ENCODE assay signal across 14 cellular contexts in the genomic region with DNA sequence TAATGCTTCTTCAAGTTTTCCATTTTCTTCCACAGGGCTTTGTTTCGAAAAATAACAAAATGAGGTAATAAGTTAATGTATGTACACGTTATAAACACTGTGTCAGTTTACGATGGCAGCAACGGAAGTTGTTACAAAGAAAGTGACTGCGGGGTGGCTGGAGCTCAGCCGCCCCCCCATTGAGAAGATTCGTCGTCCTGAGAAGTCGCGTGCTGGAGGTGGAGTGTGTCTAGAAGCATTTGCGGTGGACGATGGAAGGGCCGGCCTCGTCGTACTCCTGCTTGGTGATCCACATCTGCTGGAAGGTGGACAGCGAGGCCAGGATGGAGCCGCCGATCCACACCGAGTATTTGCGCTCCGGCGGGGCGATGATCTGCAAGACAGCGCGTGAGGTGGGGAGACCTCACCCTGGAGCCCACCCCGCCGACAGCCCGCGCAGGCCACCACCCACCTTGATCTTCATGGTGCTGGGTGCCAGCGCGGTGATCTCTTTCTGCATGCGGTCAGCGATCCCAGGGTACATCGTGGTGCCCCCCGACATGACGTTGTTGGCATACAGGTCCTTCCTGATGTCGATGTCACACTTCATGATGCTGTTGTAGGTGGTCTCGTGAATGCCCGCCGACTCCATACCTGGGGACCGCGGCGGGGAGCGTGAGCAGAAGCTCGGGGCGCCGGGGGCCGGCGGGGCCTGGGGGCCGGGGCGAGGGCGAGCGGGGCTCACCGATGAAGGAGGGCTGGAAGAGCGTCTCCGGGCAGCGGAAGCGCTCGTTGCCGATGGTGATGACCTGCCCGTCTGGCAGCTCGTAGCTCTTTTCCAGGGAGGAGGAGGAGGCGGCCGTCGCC. TPM values are rescaled to one million over a fixed set of nuclear protein-coding genes. Genes with fewer than 3 reads are reported as not detected.
A peak's percentile ranks its signal among the peaks of the same experiment; 100 is the strongest.
DNase-seq lines count a peak whose midpoint lies in the region; ATAC-seq and TF ChIP-seq lines count a peak whose summit lies in the region.
"Had no signal": no experiment of that assay in that cellular context is flagged by ENCODE, and none has a peak within 500 bp of the region (broad histone marks: within the 10 kb centered on the region; RNA-seq: fewer than 3 reads in every experiment).

No MANE protein-coding gene starts in this region.

- H3K27me3 ChIP-seq in iPS-15b (ENCODE audit: control insufficient read depth, insufficient read depth, low read length) (peaks cover 24% of the 10 kb centered on the region), gastrocnemius medialis (peaks cover 0 to 16% (median 0%) of the 10 kb centered on the region in 3 donors)

- H3K4me3 ChIP-seq in iPS-15b (ENCODE audit: low read depth, low read length), result peak overlapping the region; percentile 37
- peak overlapping the region in 3 of 4 donors; percentile 23 to 43 (median 26) for H3K4me3 ChIP-seq in gastrocnemius medialis
- H3K4me3 ChIP-seq: lung had no signal

- TF ChIP-seq CTCF in activated B cell treated with CpG ODN at 0.5 μM for 24 hours (IDR thresholded peaks at IDR 0.05) (no peak), gastrocnemius medialis (IDR thresholded peaks at IDR 0.05 in 4 of 5, conservative IDR thresholded peaks at IDR 0.05 in 1 of 5) (no peak)

- H3K4me1 Mint-ChIP-seq in T-helper 1 cell treated with Interleukin-12 subunit alpha and Interleukin-12 subunit beta and Interleukin-4 antibody, amounts not matched to agents 30 μg/mL and 1 μg/mL, for 36 hours (ENCODE audit: low read depth), result peaks cover 8% of the 10 kb centered on the region
- H3K4me1 Mint-ChIP-seq in activated B cell treated with CpG ODN at 0.5 μM for 24 hours, result peaks cover 18% of the 10 kb centered on the region

- H3K4me1 ChIP-seq in iPS-15b (ENCODE audit: control insufficient read depth, insufficient read depth, low read length) (no peaks in the 10 kb centered on the region), gastrocnemius medialis (peaks cover 44 to 57% of the 10 kb centered on the region in 2 donors)

- ATAC-seq in activated B cell treated with CpG ODN at 0.5 μM for 24 hours (ENCODE audit: low read depth), result no peak
- no peak for ATAC-seq in gastrocnemius medialis
- no peak for ATAC-seq in HG03039 (IDR thresholded peaks at IDR 0.05; ENCODE audit: unreplicated experiment)
- no peak for ATAC-seq in GM21786 (IDR thresholded peaks at IDR 0.05; ENCODE audit: unreplicated experiment)

- in situ Hi-C loops in gastrocnemius medialis (cut with MboI; ENCODE audit: low sequenced_read_pairs in 4 of 4), result no loop called here

- no peak overlapping the region for H3K9ac ChIP-seq in iPS-15b (ENCODE audit: low read depth, low read length)
- H3K9ac ChIP-seq: KMS-11 had no signal

- DNase-seq in T-helper 1 cell (no peak), activated B cell treated with CpG ODN at 0.5 μM for 24 hours (no peak), gastrocnemius medialis (no peak), NCI-H1436 treated with DMSO at 0.1 percent for 48 hours (lab: John Stamatoyannopoulos, UW) (no peak)
- DNase-seq: NCI-H2171 treated with DMSO at 0.1 percent for 48 hours, small intestine had no signal

- peaks cover 81% of the 10 kb centered on the region for H3K27me3 Mint-ChIP-seq in T-helper 1 cell treated with Interleukin-12 subunit alpha and Interleukin-12 subunit beta and Interleukin-4 antibody, amounts not matched to agents 30 μg/mL and 1 μg/mL, for 36 hours (ENCODE audit: low read depth)
- peaks cover 55% of the 10 kb centered on the region for H3K27me3 Mint-ChIP-seq in activated B cell treated with CpG ODN at 0.5 μM for 24 hours

- H3K27ac ChIP-seq in gastrocnemius medialis, result peak overlapping the region; percentile 29 to 93 (median 80)
- H3K27ac ChIP-seq: 22Rv1, KMS-11 had no signal

- POLR2A ChIA-PET in activated B cell treated with CpG ODN at 0.5 μM for 24 hours (lab: Charles Lee), result no interaction called here

- peaks cover 2% of the 10 kb centered on the region for H3K36me3 Mint-ChIP-seq in T-helper 1 cell treated with Interleukin-12 subunit alpha and Interleukin-12 subunit beta and Interleukin-4 antibody, amounts not matched to agents 30 μg/mL and 1 μg/mL, for 36 hours (ENCODE audit: low read depth)
- H3K36me3 Mint-ChIP-seq in activated B cell treated with CpG ODN at 0.5 μM for 24 hours (ENCODE audit: low read depth), result no peaks in the 10 kb centered on the region

- H3K4me3 Mint-ChIP-seq in T-helper 1 cell treated with Interleukin-12 subunit alpha and Interleukin-12 subunit beta and Interleukin-4 antibody, amounts not matched to agents 30 μg/mL and 1 μg/mL, for 36 hours, result peak overlapping the region; percentile 72
- H3K4me3 Mint-ChIP-seq in activated B cell treated with CpG ODN at 0.5 μM for 24 hours, result peak overlapping the region; percentile 77

- CTCF ChIA-PET in activated B cell treated with CpG ODN at 0.5 μM for 24 hours (lab: Charles Lee), result no interaction called here

- no peaks in the 10 kb centered on the region for H3K9me3 Mint-ChIP-seq in T-helper 1 cell treated with Interleukin-12 subunit alpha and Interleukin-12 subunit beta and Interleukin-4 antibody, amounts not matched to agents 30 μg/mL and 1 μg/mL, for 36 hours
- no peaks in the 10 kb centered on the region for H3K9me3 Mint-ChIP-seq in activated B cell treated with CpG ODN at 0.5 μM for 24 hours

- H3K9me3 ChIP-seq in iPS-15b (ENCODE audit: control insufficient read depth, insufficient read depth, low read length) (no peaks in the 10 kb centered on the region), gastrocnemius medialis (no peaks in the 10 kb centered on the region)

- H3K27ac Mint-ChIP-seq in T-helper 1 cell treated with Interleukin-12 subunit alpha and Interleukin-12 subunit beta and Interleukin-4 antibody, amounts not matched to agents 30 μg/mL and 1 μg/mL, for 36 hours, result peak overlapping the region; percentile 76
- H3K27ac Mint-ChIP-seq in activated B cell treated with CpG ODN at 0.5 μM for 24 hours, result no peak overlapping the region

- H3K36me3 ChIP-seq in iPS-15b (ENCODE audit: control insufficient read depth, insufficient read depth, low read length) (no peaks in the 10 kb centered on the region), gastrocnemius medialis (no peaks in the 10 kb centered on the region)

- intact Hi-C loops in activated B cell treated with CpG ODN at 0.5 μM for 24 hours (cut with micrococcal nuclease) (loop anchor here (5.0 kb wide), 2 partner anchors 89 to 969 kb away; a partner anchor contains a TSS), gastrocnemius medialis (cut with DNase I; ENCODE audit: low total_unique reads) (loop anchor here (2.0 to 5.0 kb wide), 2 partner anchors 61 to 159 kb away; a partner anchor contains a TSS)

- TF ChIP-seq POLR2A in gastrocnemius medialis (IDR thresholded peaks at IDR 0.05), result no peak

RNA-seq across cellular contexts. Expression of a gene that starts 2.4 kb away (rescaled TPM):
- 0.22 TPM in 1 of 2 replicates, not detected in the other for total RNA-seq in activated B cell treated with CpG ODN at 0.5 μM for 24 hours
- total RNA-seq in gastrocnemius medialis, result over 10,000 TPM in 3 of 4 donors, 1,000 to 10,000 TPM in 1; 2,912 to 35,934 (median 16,282) TPM
- total RNA-seq: Daoy had no signal

Comparison
In these comparisons a context has a peak if more than half of its experiments do, and no peak if none do; other contexts are left out.
1. RNA of a gene that starts 2.4 kb away (total RNA-seq): 2,912 to 35,934 TPM in gastrocnemius medialis; 0.22 TPM in activated B cell treated with CpG ODN at 0.5 μM for 24 hours; every median in the first group is over 1,000 times any median in the second.